Comparison of ENCODE assay signal across 7 cellular contexts in genomic region chr19:10568444-10568825, GRCh38. TPM values are rescaled to one million over a fixed set of nuclear protein-coding genes. Genes with fewer than 3 reads are reported as not detected.
DNase-seq lines count a peak whose midpoint lies in the region; ATAC-seq and TF ChIP-seq lines count a peak whose summit lies in the region.
"Had no signal": no experiment of that assay in that cellular context is flagged by ENCODE, and none has a peak within 500 bp of the region (broad histone marks: within the 10 kb centered on the region; RNA-seq: fewer than 3 reads in every experiment).

No MANE protein-coding gene starts in this region.

- DNase-seq in Caco-2 (peak in 1 of 2 experiments; percentile 69), left lobe of liver (ENCODE audit: low spot score) (no peak), uterus (no peak), GM13977 (ENCODE audit: low spot score) (no peak)
- DNase-seq in activated T-cell treated with anti-CD3 and anti-CD28 coated beads, Interleukin-2, amount 50 U/mL, for 4 hours: peak; percentile 41

- no TSS peak for BruUV-seq in Caco-2 (replicated peaks; lab: Mats Ljungman, UMichigan)

- H3K9me3 Mint-ChIP-seq in Caco-2 (ENCODE audit: unreplicated experiment): no peaks in the 10 kb centered on the region
- no peaks in the 10 kb centered on the region for H3K9me3 Mint-ChIP-seq in activated T-cell treated with anti-CD3 and anti-CD28 coated beads, Interleukin-2, amount 50 U/mL, for 4 hours

- no peak for TF ChIP-seq POLR2A in uterus (IDR thresholded peaks at IDR 0.05)

- no peaks in the 10 kb centered on the region for H3K9me3 ChIP-seq in Caco-2
- no peaks in the 10 kb centered on the region for H3K9me3 ChIP-seq in uterus

- intact Hi-C loops in Caco-2 (cut with micrococcal nuclease; ENCODE audit: unreplicated experiment) (loop anchor here (2.0 to 5.0 kb wide), 4 partner anchors 66 to 166 kb away; partner anchors contain the start of genes CDC37, ILF3 and KEAP1), uterus (cut with DNase I; ENCODE audit: low total_unique reads) (no loop called here)

- peaks cover 62% of the 10 kb centered on the region for H3K36me3 Mint-ChIP-seq in Caco-2 (ENCODE audit: insufficient read depth, unreplicated experiment)
- H3K36me3 Mint-ChIP-seq in activated T-cell treated with anti-CD3 and anti-CD28 coated beads, Interleukin-2, amount 50 U/mL, for 4 hours (ENCODE audit: insufficient read depth): peaks cover 3% of the 10 kb centered on the region

- H3K27me3 ChIP-seq in Caco-2 (replicated peaks; ENCODE audit: control insufficient read depth, insufficient read depth, low read length): no peaks in the 10 kb centered on the region
- H3K27me3 ChIP-seq in uterus: no peaks in the 10 kb centered on the region

- in situ Hi-C loops in GM13977 (cut with MboI; ENCODE audit: low pct_unique_long_range_greater_than_20kb, low sequenced_read_pairs, unreplicated experiment): no loop called here

- ATAC-seq in HG02973 (IDR thresholded peaks at IDR 0.05; ENCODE audit: unreplicated experiment) (peak; percentile 2), left lobe of liver (peak; percentile 4)
- peak; percentile 20 to 23 for ATAC-seq in activated T-cell treated with anti-CD3 and anti-CD28 coated beads, Interleukin-2, amount 50 U/mL, for 4 hours

- H3K27me3 Mint-ChIP-seq in Caco-2 (ENCODE audit: insufficient read depth, unreplicated experiment): no peaks in the 10 kb centered on the region
- no peaks in the 10 kb centered on the region for H3K27me3 Mint-ChIP-seq in activated T-cell treated with anti-CD3 and anti-CD28 coated beads, Interleukin-2, amount 50 U/mL, for 4 hours (ENCODE audit: low read depth)

- H3K4me3 ChIP-seq in Caco-2 (ENCODE audit: low read depth, low read length): peak overlapping the region; percentile 57
- H3K4me3 ChIP-seq in uterus: peak overlapping the region; percentile 32 to 77

- CTCF ChIA-PET in Caco-2 (lab: Charles Lee): no interaction called here

- H3K36me3 ChIP-seq in Caco-2 (ENCODE audit: control insufficient read depth, insufficient read depth, low read length) (no peaks in the 10 kb centered on the region), uterus (no peaks in the 10 kb centered on the region)

- H3K4me1 ChIP-seq in Caco-2 (peaks cover 9% of the 10 kb centered on the region; the same call in 1 of the 2 replicates), uterus (peaks cover 5 to 16% of the 10 kb centered on the region in 2 donors)

- H3K4me1 Mint-ChIP-seq in Caco-2 (ENCODE audit: low read depth, unreplicated experiment): peaks cover 20% of the 10 kb centered on the region
- H3K4me1 Mint-ChIP-seq in activated T-cell treated with anti-CD3 and anti-CD28 coated beads, Interleukin-2, amount 50 U/mL, for 4 hours (ENCODE audit: low read depth): peaks cover 46% of the 10 kb centered on the region

- H3K4me3 Mint-ChIP-seq in Caco-2 (ENCODE audit: unreplicated experiment): peak overlapping the region; percentile 96
- H3K4me3 Mint-ChIP-seq in activated T-cell treated with anti-CD3 and anti-CD28 coated beads, Interleukin-2, amount 50 U/mL, for 4 hours: peak overlapping the region; percentile 91

- POLR2A ChIA-PET in Caco-2 (lab: Charles Lee): no interaction called here

- peak overlapping the region; percentile 61 to 84 for H3K27ac ChIP-seq in uterus

- no peak for TF ChIP-seq CTCF in Caco-2 (IDR thresholded peaks at IDR 0.05; ENCODE audit: insufficient read depth in 1 of 2, low read depth in 1 of 2, low read length in 1 of 2, severe bottlenecking in 1 of 2, unreplicated experiment in 1 of 2)
- no peak for TF ChIP-seq CTCF in uterus (IDR thresholded peaks at IDR 0.05)
- no peak for TF ChIP-seq CTCF in GM13977 (IDR thresholded peaks at IDR 0.05; ENCODE audit: extremely low read depth, insufficient read depth, missing control alignments)

- peak overlapping the region; percentile 65 for H3K27ac Mint-ChIP-seq in Caco-2 (ENCODE audit: unreplicated experiment)

RNA-seq across cellular contexts. Expression of gene CDKN2D, which starts 0.3 kb away (rescaled TPM):
- total RNA-seq in Caco-2 (2022) (5.0 and 5.8 TPM in 2 replicates), left lobe of liver (1.3 TPM), uterus (10 to 100 TPM in 1 of 4 donors, 1 to 10 TPM in 3; 7.7 to 14.6 (median 7.8) TPM)
- 10 to 100 TPM; 15.3 to 19.8 (median 19.7) TPM for total RNA-seq in activated T-cell treated with anti-CD3 and anti-CD28 coated beads, Interleukin-2, amount 50 U/mL, for 4 hours

RNA-seq across cellular contexts. Expression of gene KRI1, which starts 2.6 kb away (rescaled TPM):
- total RNA-seq in Caco-2 (2022) (27.0 and 27.5 TPM in 2 replicates), left lobe of liver (10.4 TPM), uterus (100 to 1,000 TPM in 1 of 4 donors, 10 to 100 TPM in 2, 1 to 10 TPM in 1; 9.0 to 152 (median 27.6) TPM)
- 10 to 100 TPM; 74.2 to 95.4 (median 87.4) TPM for total RNA-seq in activated T-cell treated with anti-CD3 and anti-CD28 coated beads, Interleukin-2, amount 50 U/mL, for 4 hours

RNA-seq across cellular contexts. Expression of gene AP1M2, which starts 18.7 kb away (rescaled TPM):
- total RNA-seq in Caco-2 (2022): 191 and 196 TPM in 2 replicates
- total RNA-seq in activated T-cell treated with anti-CD3 and anti-CD28 coated beads, Interleukin-2, amount 50 U/mL, for 4 hours: under 1 TPM in 2 of 3 donors, not detected in 1; 0.43 to 0.95 TPM
- 1.0 TPM for total RNA-seq in left lobe of liver
- total RNA-seq in uterus: 10 to 100 TPM in 2 of 4 donors, not detected in 2; 14.9 to 16.7 TPM
- total RNA-seq: SK-MEL-5 had no signal

RNA-seq across cellular contexts. Expression of gene ATG4D, which starts 24.7 kb away (rescaled TPM):
- total RNA-seq in Caco-2 (2022) (34.3 and 34.6 TPM in 2 replicates), left lobe of liver (11.6 TPM), uterus (10 to 100 TPM in 2 of 4 donors, 1 to 10 TPM in 2; 4.4 to 22.1 (median 8.4) TPM)
- 10 to 100 TPM; 36.3 to 47.1 (median 39.9) TPM for total RNA-seq in activated T-cell treated with anti-CD3 and anti-CD28 coated beads, Interleukin-2, amount 50 U/mL, for 4 hours

RNA-seq across cellular contexts. Expression of gene S1PR5, which starts 51.2 kb away (rescaled TPM):
- total RNA-seq in Caco-2 (2022) (0.57 and 0.67 TPM in 2 replicates), left lobe of liver (0.30 TPM), uterus (1 to 10 TPM in 2 of 4 donors, not detected in 2; 1.8 to 2.6 TPM)
- total RNA-seq in activated T-cell treated with anti-CD3 and anti-CD28 coated beads, Interleukin-2, amount 50 U/mL, for 4 hours: under 1 TPM; 0.15 to 0.27 (median 0.24) TPM

Comparison
In these comparisons a context has a peak if more than half of its experiments do, and no peak if none do; other contexts are left out.
1. RNA of gene AP1M2, which starts 18.7 kb away (total RNA-seq): 191 to 196 TPM in Caco-2; 14.9 to 16.7 TPM in uterus, 1.0 TPM in left lobe of liver (single experiment) and 0.43 to 0.95 TPM in activated T-cell treated with anti-CD3 and anti-CD28 coated beads, Interleukin-2, amount 50 U/mL, for 4 hours; every median in the first group is over 10 times any median in the second.
2. Peak in every context shown above with its lines, with median percentiles within 50 percentile points of each other: ATAC-seq.